Comparison of ENCODE assay signal across 1 cellular context in the genomic region with DNA sequence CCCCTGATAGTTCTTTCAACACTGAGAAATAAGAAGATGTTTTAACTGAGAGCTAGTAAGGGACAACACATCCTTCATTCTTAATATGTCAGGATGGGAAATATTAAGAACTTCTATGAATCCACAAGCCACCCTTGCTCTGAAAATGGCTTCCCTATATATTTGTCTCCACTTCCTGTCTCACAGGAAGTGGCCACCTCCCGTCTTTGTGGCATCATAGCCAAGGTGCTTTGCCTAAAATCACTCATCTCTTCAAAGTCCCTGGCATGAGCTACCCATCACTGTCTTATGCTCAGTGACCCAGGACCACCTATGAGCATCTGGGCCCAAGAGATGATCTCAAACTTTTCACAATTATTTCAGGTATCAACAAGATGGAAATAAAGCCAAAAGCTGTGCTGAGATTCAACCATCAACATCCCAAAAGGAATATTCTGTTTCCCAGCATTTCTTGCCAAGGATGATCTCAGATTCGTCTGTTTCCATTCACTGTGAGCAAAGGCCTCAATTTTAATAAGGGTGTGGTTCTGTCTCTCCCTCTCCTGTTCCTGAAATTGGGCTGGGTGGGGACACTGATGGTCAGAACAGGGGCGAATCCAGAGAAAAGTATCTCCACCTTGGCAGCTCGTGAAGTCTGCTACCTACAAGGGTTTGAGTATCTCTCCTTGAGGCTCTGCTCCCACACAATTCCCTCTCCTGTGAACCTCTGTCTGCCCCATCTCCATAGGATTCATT.
A peak's percentile ranks its signal among the peaks of the same experiment; 100 is the strongest.
TF ChIP-seq lines count a peak whose summit lies in the region.

No MANE protein-coding gene starts in this region.

TF ChIP-seq in HEK293, 187 proteins besides CTCF, POLR2A, EP300 and RAD21:
- TF ChIP-seq, protein P1, sequence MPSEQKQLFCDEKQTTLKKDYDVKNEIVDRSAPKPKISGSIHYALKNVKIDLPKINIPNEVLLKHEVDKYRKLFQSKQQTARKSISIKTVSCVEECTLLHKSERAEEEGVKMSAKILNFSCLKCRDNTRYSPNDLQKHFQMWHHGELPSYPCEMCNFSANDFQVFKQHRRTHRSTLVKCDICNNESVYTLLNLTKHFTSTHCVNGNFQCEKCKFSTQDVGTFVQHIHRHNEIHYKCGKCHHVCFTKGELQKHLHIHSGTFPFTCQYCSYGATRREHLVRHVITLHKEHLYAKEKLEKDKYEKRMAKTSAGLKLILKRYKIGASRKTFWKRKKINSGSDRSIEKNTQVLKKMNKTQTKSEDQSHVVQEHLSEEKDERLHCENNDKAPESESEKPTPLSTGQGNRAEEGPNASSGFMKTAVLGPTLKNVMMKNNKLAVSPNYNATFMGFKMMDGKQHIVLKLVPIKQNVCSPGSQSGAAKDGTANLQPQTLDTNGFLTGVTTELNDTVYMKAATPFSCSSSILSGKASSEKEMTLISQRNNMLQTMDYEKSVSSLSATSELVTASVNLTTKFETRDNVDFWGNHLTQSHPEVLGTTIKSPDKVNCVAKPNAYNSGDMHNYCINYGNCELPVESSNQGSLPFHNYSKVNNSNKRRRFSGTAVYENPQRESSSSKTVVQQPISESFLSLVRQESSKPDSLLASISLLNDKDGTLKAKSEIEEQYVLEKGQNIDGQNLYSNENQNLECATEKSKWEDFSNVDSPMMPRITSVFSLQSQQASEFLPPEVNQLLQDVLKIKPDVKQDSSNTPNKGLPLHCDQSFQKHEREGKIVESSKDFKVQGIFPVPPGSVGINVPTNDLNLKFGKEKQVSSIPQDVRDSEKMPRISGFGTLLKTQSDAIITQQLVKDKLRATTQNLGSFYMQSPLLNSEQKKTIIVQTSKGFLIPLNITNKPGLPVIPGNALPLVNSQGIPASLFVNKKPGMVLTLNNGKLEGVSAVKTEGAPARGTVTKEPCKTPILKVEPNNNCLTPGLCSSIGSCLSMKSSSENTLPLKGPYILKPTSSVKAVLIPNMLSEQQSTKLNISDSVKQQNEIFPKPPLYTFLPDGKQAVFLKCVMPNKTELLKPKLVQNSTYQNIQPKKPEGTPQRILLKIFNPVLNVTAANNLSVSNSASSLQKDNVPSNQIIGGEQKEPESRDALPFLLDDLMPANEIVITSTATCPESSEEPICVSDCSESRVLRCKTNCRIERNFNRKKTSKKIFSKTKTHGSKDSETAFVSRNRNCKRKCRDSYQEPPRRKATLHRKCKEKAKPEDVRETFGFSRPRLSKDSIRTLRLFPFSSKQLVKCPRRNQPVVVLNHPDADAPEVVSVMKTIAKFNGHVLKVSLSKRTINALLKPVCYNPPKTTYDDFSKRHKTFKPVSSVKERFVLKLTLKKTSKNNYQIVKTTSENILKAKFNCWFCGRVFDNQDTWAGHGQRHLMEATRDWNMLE (tag by site-specific recombination; conservative IDR thresholded peaks at IDR 0.05; ENCODE audit: low read depth), result 0 out of 2 replicates have a peak, but pooled peaks have one; percentile 36
- TF ChIP-seq ZNF747 (tag by site-specific recombination; IDR thresholded peaks at IDR 0.05), result no peak
